Comparison of ENCODE assay signal across 9 cellular contexts in the genomic region with DNA sequence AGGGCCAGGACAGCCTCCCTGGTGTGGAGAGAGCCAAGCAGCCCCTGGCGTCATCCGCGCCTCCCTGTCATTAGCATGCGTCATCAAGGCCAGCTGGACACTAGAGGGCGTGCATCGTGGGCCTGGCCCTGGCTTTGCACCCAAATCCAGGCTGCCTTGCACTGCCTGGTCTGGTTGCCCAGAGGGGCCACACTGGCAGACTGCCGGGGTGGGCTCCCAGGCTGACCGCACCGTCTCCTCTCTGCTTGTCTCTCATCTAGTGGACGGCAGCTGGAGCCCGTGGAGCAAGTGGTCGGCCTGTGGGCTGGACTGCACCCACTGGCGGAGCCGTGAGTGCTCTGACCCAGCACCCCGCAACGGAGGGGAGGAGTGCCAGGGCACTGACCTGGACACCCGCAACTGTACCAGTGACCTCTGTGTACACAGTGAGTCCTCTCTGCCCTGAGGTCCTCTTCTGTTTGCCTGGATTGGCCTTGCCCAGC. TPM values are rescaled to one million over a fixed set of nuclear protein-coding genes. Genes with fewer than 3 reads are reported as not detected.
DNase-seq lines count a peak whose midpoint lies in the region; ATAC-seq and TF ChIP-seq lines count a peak whose summit lies in the region.
"Had no signal": no experiment of that assay in that cellular context is flagged by ENCODE, and none has a peak within 500 bp of the region (broad histone marks: within the 10 kb centered on the region; RNA-seq: fewer than 3 reads in every experiment).

No MANE protein-coding gene starts in this region.

- H3K27ac ChIP-seq in SJSA1 (no peak overlapping the region), cardiac muscle cell (no peak overlapping the region), stomach (no peak overlapping the region)
- H3K27ac ChIP-seq: BLaER1 had no signal

- no peak for ATAC-seq in HG03095 (IDR thresholded peaks at IDR 0.05; ENCODE audit: unreplicated experiment)

- H3K27me3 ChIP-seq in SJSA1 (replicated peaks) (peaks cover 59% of the 10 kb centered on the region), cardiac muscle cell (peaks cover 4% of the 10 kb centered on the region), stomach (peaks cover 0 to 68% (median 41%) of the 10 kb centered on the region in 3 donors)

- TF ChIP-seq EP300 in stomach (IDR thresholded peaks at IDR 0.05): no peak

- H3K9me3 ChIP-seq in SJSA1 (replicated peaks) (no peaks in the 10 kb centered on the region), cardiac muscle cell (ENCODE audit: low read depth) (no peaks in the 10 kb centered on the region), stomach (no peaks in the 10 kb centered on the region)

- H3K36me3 ChIP-seq in SJSA1 (no peaks in the 10 kb centered on the region), cardiac muscle cell (no peaks in the 10 kb centered on the region), stomach (no peaks in the 10 kb centered on the region)
- H3K36me3 ChIP-seq: BLaER1 had no signal

- H3K4me3 ChIP-seq in SJSA1 (no peak overlapping the region), cardiac muscle cell (no peak overlapping the region), stomach (no peak overlapping the region)
- H3K4me3 ChIP-seq: BLaER1 had no signal

- TF ChIP-seq CTCF in cardiac muscle cell (IDR thresholded peaks at IDR 0.05; ENCODE audit: low read depth, low read length) (peak; percentile 57), stomach (IDR thresholded peaks at IDR 0.05) (peak in 3 of 7 experiments; percentile 8 to 19 (median 16))

- H3K4me1 ChIP-seq in SJSA1 (replicated peaks) (no peaks in the 10 kb centered on the region), cardiac muscle cell (ENCODE audit: low read depth) (peaks cover 11% of the 10 kb centered on the region), stomach (no peaks in the 10 kb centered on the region)

- no peak for TF ChIP-seq POLR2A in stomach (IDR thresholded peaks at IDR 0.05)

- 51 to 62% (median 60%) methylated on average over 13 to 17 of the region's 17 CpGs; no CpG with 5 or more reads in 1 of the 5 donors for WGBS in stomach, 5 donors

- DNase-seq in NCI-H748 (lab: John Stamatoyannopoulos, UW; ENCODE audit: unreplicated experiment) (peak; percentile 42), NCI-H748 treated with DMSO at 0.1 percent for 48 hours (lab: John Stamatoyannopoulos, UW) (no peak), SJSA1 (ENCODE audit: low read depth in 1 of 2, low spot score in 2 of 2) (peak; percentile 60 to 81), cardiac muscle cell (ENCODE audit: low read depth in 1 of 2, low spot score in 1 of 2) (peak; percentile 65 to 73), stomach (peak; percentile 29), NOMO-1 treated with dmso at 0.1 percent for 144 hours (lab: John Stamatoyannopoulos, UW; ENCODE audit: unreplicated experiment) (no peak), NCI-H1105 (lab: John Stamatoyannopoulos, UW) (no peak)

- intact Hi-C loops in stomach (cut with DNase I; ENCODE audit: low total_unique reads): no loop called here

RNA-seq across cellular contexts. Expression of gene HK3, which starts 29.0 kb away (rescaled TPM):
- not detected in 2 replicates for total RNA-seq in SJSA1 (2014; rRNA removed; shearing (Covaris generic))
- not detected in 2 replicates for total RNA-seq in cardiac muscle cell
- not detected in 2 replicates for polyA plus RNA-seq in cardiac muscle cell
- 100 to 1,000 TPM in 1 of 5 donors, 1 to 10 TPM in 2, not detected in 2; 2.6 to 145 (median 3.9) TPM for total RNA-seq in stomach
- polyA plus RNA-seq in stomach: 1 to 10 TPM; 1.6 to 6.9 (median 4.6) TPM

RNA-seq across cellular contexts. Expression of gene UNC5A, which starts 59.8 kb away (rescaled TPM):
- not detected in 2 replicates for total RNA-seq in SJSA1 (2014; rRNA removed; shearing (Covaris generic))
- 0.86 and 1.4 TPM in 2 replicates for total RNA-seq in cardiac muscle cell
- polyA plus RNA-seq in cardiac muscle cell: 0.26 and 0.39 TPM in 2 replicates
- total RNA-seq in stomach: under 1 TPM in 2 of 5 donors, not detected in 3; 0.55 to 0.72 TPM
- under 1 TPM in 2 of 3 donors, not detected in 1; 0.08 to 0.37 TPM for polyA plus RNA-seq in stomach

Comparison
In these comparisons a context has a peak if more than half of its experiments do, and no peak if none do; other contexts are left out.
1. DNase-seq: peak in NCI-H748 (single experiment), SJSA1 (2 of 2), cardiac muscle cell (2 of 2) and stomach (single experiment); none in NCI-H748 treated with DMSO at 0.1 percent for 48 hours (single experiment), NOMO-1 treated with dmso at 0.1 percent for 144 hours (single experiment) and NCI-H1105 (single experiment).